Comparison of ENCODE assay signal across 11 cellular contexts in the genomic region with DNA sequence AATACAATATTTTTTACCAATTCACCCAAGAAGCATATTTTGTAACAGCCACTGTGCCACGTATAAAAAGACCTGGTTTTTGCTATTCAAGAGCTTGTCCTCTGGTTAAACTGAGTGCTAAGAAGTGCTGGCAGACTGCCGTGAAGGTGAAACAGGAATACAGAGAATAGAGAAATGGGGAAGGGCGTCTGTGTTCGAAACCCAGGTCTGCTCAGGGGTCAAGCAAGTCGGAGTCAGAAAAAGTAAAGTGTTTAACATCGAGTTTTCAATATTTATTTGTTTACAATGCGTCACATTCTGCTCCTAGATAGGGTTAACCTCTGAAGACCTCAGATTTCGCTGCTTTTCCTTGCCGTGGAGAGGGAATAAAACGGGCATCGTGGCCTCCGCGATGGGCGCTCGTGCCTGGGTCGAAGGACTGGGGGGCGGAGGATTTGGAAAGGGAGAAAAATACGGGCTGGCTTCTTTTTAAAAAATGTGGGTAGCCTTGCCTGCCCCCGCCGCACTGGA. TPM values are rescaled to one million over a fixed set of nuclear protein-coding genes. Genes with fewer than 3 reads are reported as not detected.
A peak's percentile ranks its signal among the peaks of the same experiment; 100 is the strongest.
DNase-seq lines count a peak whose midpoint lies in the region; ATAC-seq and TF ChIP-seq lines count a peak whose summit lies in the region.
"Had no signal": no experiment of that assay in that cellular context is flagged by ENCODE, and none has a peak within 500 bp of the region (broad histone marks: within the 10 kb centered on the region; RNA-seq: fewer than 3 reads in every experiment).

No MANE protein-coding gene starts in this region.

- peaks cover 21% of the 10 kb centered on the region for H3K4me1 Mint-ChIP-seq in activated CD4-positive, alpha-beta T cell treated with anti-CD3 and anti-CD28 coated beads, Interleukin-2, amount 10 ng/mL, durations not matched to agents 7 days and 5 days
- peaks cover 36% of the 10 kb centered on the region for H3K4me1 Mint-ChIP-seq in activated CD8-positive, alpha-beta T cell treated with anti-CD3 and anti-CD28 coated beads, Interleukin-2, amount 10 ng/mL, durations not matched to agents 7 days and 5 days (ENCODE audit: low read depth)
- H3K4me1 Mint-ChIP-seq in immature natural killer cell = peaks cover 13 to 25% of the 10 kb centered on the region in 2 donors

- 18% methylated on average over 20 of the region's 20 CpGs for WGBS in suprapubic skin

- H3K27me3 ChIP-seq in suprapubic skin = peaks cover 50% of the 10 kb centered on the region

- POLR2A ChIA-PET in activated CD4-positive, alpha-beta T cell treated with anti-CD3 and anti-CD28 coated beads, Interleukin-2, amount 10 ng/mL, durations not matched to agents 7 days and 5 days (lab: Charles Lee) = no interaction called here
- POLR2A ChIA-PET in activated CD8-positive, alpha-beta T cell treated with anti-CD3 and anti-CD28 coated beads, Interleukin-2, amount 10 ng/mL, durations not matched to agents 7 days and 5 days (lab: Charles Lee) = interaction anchor here (0.6 kb wide), 1 partner anchor 9 kb away, joined by 3 read pairs; no protein-coding TSS in a partner anchor

- peaks cover 20% of the 10 kb centered on the region for H3K4me1 ChIP-seq in suprapubic skin

- no peak overlapping the region for H3K27ac Mint-ChIP-seq in activated CD4-positive, alpha-beta T cell treated with anti-CD3 and anti-CD28 coated beads, Interleukin-2, amount 10 ng/mL, durations not matched to agents 7 days and 5 days
- H3K27ac Mint-ChIP-seq in activated CD8-positive, alpha-beta T cell treated with anti-CD3 and anti-CD28 coated beads, Interleukin-2, amount 10 ng/mL, durations not matched to agents 7 days and 5 days = peak overlapping the region; percentile 24
- no peak overlapping the region for H3K27ac Mint-ChIP-seq in immature natural killer cell

- no peak for ATAC-seq in activated CD8-positive, alpha-beta T cell treated with anti-CD3 and anti-CD28 coated beads, Interleukin-2, amount 10 ng/mL, durations not matched to agents 7 days and 5 days
- ATAC-seq in HG03097 (IDR thresholded peaks at IDR 0.05; ENCODE audit: low FRiP score, unreplicated experiment) = no peak
- ATAC-seq: HCT116 had no signal

- DNase-seq in activated CD4-positive, alpha-beta T cell treated with anti-CD3 and anti-CD28 coated beads, Interleukin-2, amount 10 ng/mL, durations not matched to agents 7 days and 5 days = no peak
- DNase-seq in activated CD4-positive, alpha-beta T cell treated with anti-CD3 and anti-CD28 coated beads for 48 hours = no peak
- peak; percentile 25 for DNase-seq in activated CD8-positive, alpha-beta T cell treated with anti-CD3 and anti-CD28 coated beads, Interleukin-2, amount 10 ng/mL, durations not matched to agents 7 days and 5 days
- DNase-seq in immature natural killer cell (no peak), suprapubic skin (ENCODE audit: low spot score in 2 of 2) (no peak), NOMO-1 treated with dmso at 0.1 percent for 144 hours (lab: John Stamatoyannopoulos, UW; ENCODE audit: unreplicated experiment) (no peak), NCI-H2227 (lab: John Stamatoyannopoulos, UW; ENCODE audit: unreplicated experiment) (no peak)
- DNase-seq: NCI-H187 treated with DMSO at 0.1 percent for 48 hours had no signal

- peaks cover 43% of the 10 kb centered on the region for H3K27me3 Mint-ChIP-seq in activated CD4-positive, alpha-beta T cell treated with anti-CD3 and anti-CD28 coated beads, Interleukin-2, amount 10 ng/mL, durations not matched to agents 7 days and 5 days
- H3K27me3 Mint-ChIP-seq in activated CD8-positive, alpha-beta T cell treated with anti-CD3 and anti-CD28 coated beads, Interleukin-2, amount 10 ng/mL, durations not matched to agents 7 days and 5 days (ENCODE audit: low read depth) = peaks cover 21% of the 10 kb centered on the region
- peaks cover 17 to 36% (median 32%) of the 10 kb centered on the region in 3 donors for H3K27me3 Mint-ChIP-seq in immature natural killer cell (ENCODE audit: low read depth in 3 of 3)

- H3K4me3 ChIP-seq in suprapubic skin = peak overlapping the region; percentile 62

- TF ChIP-seq EP300 in suprapubic skin (IDR thresholded peaks at IDR 0.05) = no peak

- TF ChIP-seq POLR2A in suprapubic skin (IDR thresholded peaks at IDR 0.05) = no peak

- CTCF ChIA-PET in activated CD4-positive, alpha-beta T cell treated with anti-CD3 and anti-CD28 coated beads, Interleukin-2, amount 10 ng/mL, durations not matched to agents 7 days and 5 days (lab: Charles Lee) = no interaction called here
- CTCF ChIA-PET in activated CD8-positive, alpha-beta T cell treated with anti-CD3 and anti-CD28 coated beads, Interleukin-2, amount 10 ng/mL, durations not matched to agents 7 days and 5 days (lab: Charles Lee) = no interaction called here

- no peak overlapping the region for H3K27ac ChIP-seq in suprapubic skin
- H3K27ac ChIP-seq: left lung had no signal

- H3K9me3 ChIP-seq in suprapubic skin = no peaks in the 10 kb centered on the region

- peak overlapping the region; percentile 62 for H3K4me3 Mint-ChIP-seq in activated CD4-positive, alpha-beta T cell treated with anti-CD3 and anti-CD28 coated beads, Interleukin-2, amount 10 ng/mL, durations not matched to agents 7 days and 5 days
- H3K4me3 Mint-ChIP-seq in activated CD8-positive, alpha-beta T cell treated with anti-CD3 and anti-CD28 coated beads, Interleukin-2, amount 10 ng/mL, durations not matched to agents 7 days and 5 days = peak overlapping the region; percentile 60
- H3K4me3 Mint-ChIP-seq in immature natural killer cell = peak overlapping the region; percentile 26 to 71 (median 69)

- no peaks in the 10 kb centered on the region for H3K36me3 Mint-ChIP-seq in activated CD4-positive, alpha-beta T cell treated with anti-CD3 and anti-CD28 coated beads, Interleukin-2, amount 10 ng/mL, durations not matched to agents 7 days and 5 days (ENCODE audit: low read depth)
- H3K36me3 Mint-ChIP-seq in activated CD8-positive, alpha-beta T cell treated with anti-CD3 and anti-CD28 coated beads, Interleukin-2, amount 10 ng/mL, durations not matched to agents 7 days and 5 days (ENCODE audit: low read depth) = peaks cover 5% of the 10 kb centered on the region
- H3K36me3 Mint-ChIP-seq in immature natural killer cell = no peaks in the 10 kb centered on the region

- H3K9me3 Mint-ChIP-seq in activated CD4-positive, alpha-beta T cell treated with anti-CD3 and anti-CD28 coated beads, Interleukin-2, amount 10 ng/mL, durations not matched to agents 7 days and 5 days = peaks cover 5% of the 10 kb centered on the region
- H3K9me3 Mint-ChIP-seq in activated CD8-positive, alpha-beta T cell treated with anti-CD3 and anti-CD28 coated beads, Interleukin-2, amount 10 ng/mL, durations not matched to agents 7 days and 5 days (ENCODE audit: insufficient read depth) = peaks cover 5% of the 10 kb centered on the region
- H3K9me3 Mint-ChIP-seq in immature natural killer cell = peaks cover 0 to 4% (median 0%) of the 10 kb centered on the region in 6 donors

- H3K36me3 ChIP-seq in suprapubic skin = no peaks in the 10 kb centered on the region
- H3K36me3 ChIP-seq: left lung had no signal

- TF ChIP-seq CTCF in suprapubic skin (IDR thresholded peaks at IDR 0.05) = no peak

RNA-seq across cellular contexts. Expression of a gene that starts 1.2 kb away (rescaled TPM):
- total RNA-seq in activated CD4-positive, alpha-beta T cell treated with anti-CD3 and anti-CD28 coated beads, Interleukin-2, amount 10 ng/mL, durations not matched to agents 7 days and 5 days = not detected
- total RNA-seq in activated CD8-positive, alpha-beta T cell treated with anti-CD3 and anti-CD28 coated beads, Interleukin-2, amount 10 ng/mL, durations not matched to agents 7 days and 5 days = 1 to 10 TPM; 1.6 to 2.5 TPM
- not detected for polyA plus RNA-seq in immature natural killer cell
- 1 to 10 TPM in 3 of 4 donors, under 1 TPM in 1; 0.99 to 3.9 (median 2.3) TPM for total RNA-seq in suprapubic skin
